ENCODE assay signal across 13 cellular contexts in the genomic region with DNA sequence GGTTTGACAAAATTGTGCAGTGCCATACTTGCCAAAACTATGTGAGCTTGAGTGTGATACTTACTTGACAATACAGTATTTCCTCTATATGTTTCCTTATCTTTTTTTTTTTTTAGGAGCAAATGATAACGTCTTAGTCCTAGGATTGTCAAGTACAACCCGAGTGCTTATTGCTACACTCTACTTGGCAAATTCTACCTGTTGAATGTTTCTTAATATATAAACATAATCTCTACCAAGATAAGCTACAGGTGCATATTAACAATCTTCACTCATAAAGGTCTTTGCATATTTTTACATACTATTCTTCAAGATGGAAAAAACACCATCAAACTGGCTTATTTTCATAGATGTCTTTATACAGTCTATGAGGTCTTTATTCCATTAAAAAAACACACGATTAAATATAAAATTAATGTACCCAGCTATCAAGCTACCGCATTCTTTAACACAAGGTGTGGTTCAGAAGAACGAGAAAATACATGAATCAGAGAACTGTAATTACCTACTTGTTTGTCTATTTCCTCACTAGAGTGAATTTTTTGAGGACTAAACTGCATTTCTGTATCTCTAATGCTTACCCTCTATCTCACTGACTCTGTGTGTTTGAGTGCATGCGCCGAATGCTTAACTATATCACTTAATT.
DNase-seq lines count a peak whose midpoint lies in the region; ATAC-seq, FAIRE-seq and TF ChIP-seq lines count a peak whose summit lies in the region.
"Had no signal": no experiment of that assay in that cellular context is flagged by ENCODE, and none has a peak within 500 bp of the region (broad histone marks: within the 10 kb centered on the region; RNA-seq: fewer than 3 reads in every experiment).

No MANE protein-coding gene starts in this region.

- peaks cover 7% of the 10 kb centered on the region for H3K4me1 Mint-ChIP-seq in Caco-2 (ENCODE audit: low read depth, unreplicated experiment)
- H3K4me1 Mint-ChIP-seq: neural crest cell had no signal

- ATAC-seq in foreskin keratinocyte (no peak), HG03135 (IDR thresholded peaks at IDR 0.05; ENCODE audit: unreplicated experiment) (no peak)

- POLR2A ChIA-PET in Caco-2 (lab: Charles Lee): no interaction called here
- POLR2A ChIA-PET in RWPE1 (lab: Yijun Ruan, JAX; ENCODE audit: low non-redundant PET): no interaction called here

- no peak overlapping the region for H3K27ac Mint-ChIP-seq in Caco-2 (ENCODE audit: unreplicated experiment)

- H3K9me3 ChIP-seq in Caco-2 (no peaks in the 10 kb centered on the region), small intestine (ENCODE audit: control insufficient read depth, low read depth) (no peaks in the 10 kb centered on the region), MM.1S (replicated peaks; ENCODE audit: insufficient read depth, low read length) (no peaks in the 10 kb centered on the region)
- H3K9me3 ChIP-seq: adrenal gland had no signal

- H3K4me2 ChIP-seq in MM.1S (ENCODE audit: low read depth, low read length): no peak overlapping the region

- H3K9me2 ChIP-seq in MM.1S (replicated peaks; ENCODE audit: insufficient read depth, low read length): no peaks in the 10 kb centered on the region

- BruUV-seq in Caco-2 (replicated peaks; lab: Mats Ljungman, UMichigan): no TSS peak

- H3K36me3 Mint-ChIP-seq in Caco-2 (ENCODE audit: insufficient read depth, unreplicated experiment): no peaks in the 10 kb centered on the region

- H3K36me3 ChIP-seq in Caco-2 (ENCODE audit: control insufficient read depth, insufficient read depth, low read length) (no peaks in the 10 kb centered on the region), small intestine (ENCODE audit: control insufficient read depth in 2 of 2, insufficient read depth in 2 of 2, low read length in 2 of 2) (no peaks in the 10 kb centered on the region), MM.1S (replicated peaks; ENCODE audit: insufficient read depth, low read length) (no peaks in the 10 kb centered on the region)
- H3K36me3 ChIP-seq: adrenal gland had no signal

- H3K27me3 ChIP-seq in Caco-2 (replicated peaks; ENCODE audit: control insufficient read depth, insufficient read depth, low read length): peaks cover 2% of the 10 kb centered on the region; the same call in 1 of the 2 replicates
- peaks cover 5% of the 10 kb centered on the region for H3K27me3 ChIP-seq in foreskin keratinocyte
- no peaks in the 10 kb centered on the region for H3K27me3 ChIP-seq in small intestine (ENCODE audit: control insufficient read depth in 2 of 2, insufficient read depth in 2 of 2, low read length in 2 of 2)
- no peaks in the 10 kb centered on the region for H3K27me3 ChIP-seq in MM.1S (replicated peaks; ENCODE audit: insufficient read depth, low read length)

- H3K79me2 ChIP-seq in MM.1S (ENCODE audit: low read length): no peaks in the 10 kb centered on the region

- no peak for FAIRE-seq in small intestine (lab: Jason Lieb, UNC)
- FAIRE-seq: D721Med had no signal

- peak overlapping the region; percentile 78 for H3K4me3 Mint-ChIP-seq in Caco-2 (ENCODE audit: unreplicated experiment)

- CTCF ChIA-PET in Caco-2 (lab: Charles Lee): no interaction called here
- CTCF ChIA-PET in RWPE1 (lab: Yijun Ruan, JAX): interaction anchor here (0.6 kb wide), 2 partner anchors 64 to 417 kb away, joined by 3 to 5 read pairs; no protein-coding TSS in a partner anchor

- H3K27ac ChIP-seq in RWPE1 (peak overlapping the region; percentile 93), foreskin keratinocyte (no peak overlapping the region), small intestine (ENCODE audit: low read depth in 1 of 2, low read length in 1 of 2) (peak overlapping the region; percentile 71 to 76), MM.1S (ENCODE audit: low read length) (no peak overlapping the region)

- 16 to 66% (median 38%) methylated on average over 7 of the region's 7 CpGs for WGBS in small intestine, 3 donors

- H3K4me3 ChIP-seq in Caco-2 (ENCODE audit: low read depth, low read length) (no peak overlapping the region; the same call in 1 of the 2 replicates), small intestine (ENCODE audit: low read depth in 1 of 2, low read length in 2 of 2) (no peak overlapping the region), MM.1S (ENCODE audit: low read length) (no peak overlapping the region)

- H3K9me3 Mint-ChIP-seq in Caco-2 (ENCODE audit: unreplicated experiment): no peaks in the 10 kb centered on the region
- H3K9me3 Mint-ChIP-seq: neural crest cell had no signal

- DNase-seq in Caco-2 (no peak), RWPE1 (ENCODE audit: low spot score) (peak; percentile 11), foreskin keratinocyte (peak; percentile 12 to 42), small intestine (peak; percentile 73), NCI-H1694 treated with DMSO at 0.1 percent for 48 hours (lab: John Stamatoyannopoulos, UW) (no peak), MM.1S (no peak)
- DNase-seq: AML-193, NCI-H1092, OCI-M1 had no signal

- no peaks in the 10 kb centered on the region for H4K20me1 ChIP-seq in MM.1S (ENCODE audit: insufficient read depth, low read length)

- intact Hi-C loops in Caco-2 (cut with micrococcal nuclease; ENCODE audit: unreplicated experiment): no loop called here

- peaks cover 24% of the 10 kb centered on the region for H3K27me3 Mint-ChIP-seq in Caco-2 (ENCODE audit: insufficient read depth, unreplicated experiment)

- H2AFZ ChIP-seq in MM.1S (ENCODE audit: low read length): no peak overlapping the region

- peaks cover 6% of the 10 kb centered on the region; the same call in 1 of the 2 replicates for H3K4me1 ChIP-seq in Caco-2
- no peaks in the 10 kb centered on the region for H3K4me1 ChIP-seq in foreskin keratinocyte
- no peaks in the 10 kb centered on the region for H3K4me1 ChIP-seq in small intestine (ENCODE audit: control insufficient read depth in 2 of 2, insufficient read depth in 1 of 2, low read depth in 1 of 2, low read length in 1 of 2)
- no peaks in the 10 kb centered on the region for H3K4me1 ChIP-seq in MM.1S (ENCODE audit: low read length)

- no peak overlapping the region for H3K9ac ChIP-seq in MM.1S (ENCODE audit: low read length)

- TF ChIP-seq CTCF in Caco-2 (IDR thresholded peaks at IDR 0.05; ENCODE audit: insufficient read depth in 1 of 2, low read depth in 1 of 2, low read length in 1 of 2, severe bottlenecking in 1 of 2, unreplicated experiment in 1 of 2): no peak
- no peak for TF ChIP-seq CTCF in RWPE1 (conservative IDR thresholded peaks at IDR 0.05; ENCODE audit: low read depth)
- no peak for TF ChIP-seq CTCF in foreskin keratinocyte (conservative IDR thresholded peaks at IDR 0.05)
- TF ChIP-seq CTCF in MM.1S (IDR thresholded peaks at IDR 0.05; ENCODE audit: low read length): no peak

- H3F3A ChIP-seq in MM.1S (ENCODE audit: insufficient read depth, low read length): no peaks in the 10 kb centered on the region

Comparison
In these comparisons a context has a peak if more than half of its experiments do, and no peak if none do; other contexts are left out.
1. DNase-seq: peak in RWPE1 (single experiment), foreskin keratinocyte (2 of 2) and small intestine (single experiment); none in Caco-2 (0 of 2), NCI-H1694 treated with DMSO at 0.1 percent for 48 hours (single experiment) and MM.1S (single experiment).
2. H3K27ac ChIP-seq: peak in RWPE1 (single experiment) and small intestine (2 of 2); none in foreskin keratinocyte (single experiment) and MM.1S (single experiment).